In the genomic region with DNA sequence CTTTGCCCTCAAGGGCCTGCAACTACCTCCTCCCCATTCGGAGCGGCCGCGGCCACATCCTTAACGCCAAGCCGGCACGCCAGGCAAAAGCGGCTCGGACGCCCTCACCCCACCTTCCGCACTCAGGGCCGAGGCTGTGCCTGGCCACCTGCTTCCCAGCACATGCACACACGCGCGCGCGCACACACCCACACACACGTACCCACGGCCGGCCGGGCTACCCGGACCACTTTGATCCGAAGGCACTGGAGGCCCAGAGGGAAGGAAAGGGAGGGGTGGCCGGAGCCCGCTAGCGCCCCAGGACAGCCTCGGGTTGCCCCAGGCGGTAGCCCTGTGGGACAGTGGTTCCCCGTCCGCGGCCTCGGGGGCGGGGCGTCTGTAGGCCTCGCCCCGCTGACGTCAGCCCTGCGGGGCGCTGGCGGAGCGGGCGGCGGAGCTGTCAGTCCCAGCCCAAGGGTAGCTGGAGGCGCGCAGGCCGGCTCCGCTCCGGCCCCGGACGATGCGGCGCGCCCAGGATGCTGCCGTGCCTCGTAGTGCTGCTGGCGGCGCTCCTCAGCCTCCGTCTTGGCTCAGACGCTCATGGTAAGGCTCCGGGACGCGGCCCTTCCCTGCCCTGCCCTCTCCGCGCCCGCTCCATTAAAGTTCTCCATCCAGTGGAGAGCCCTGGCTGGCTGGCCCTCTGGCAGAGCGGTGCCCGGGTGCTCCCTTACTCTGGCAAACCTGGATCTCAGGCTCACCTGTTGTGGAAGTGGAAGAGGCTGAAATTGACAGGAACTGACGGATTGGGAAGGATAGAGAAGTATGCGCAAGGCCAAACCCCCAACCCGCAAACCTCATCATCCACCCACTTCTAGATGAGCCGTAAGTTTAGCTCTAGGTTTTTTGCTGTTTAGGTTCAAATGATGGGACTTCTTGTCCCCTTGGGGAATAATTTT, we compare ENCODE assay signal across 8 cellular contexts. TPM values are rescaled to one million over a fixed set of nuclear protein-coding genes. Genes with fewer than 3 reads are reported as not detected.
DNase-seq lines count a peak whose midpoint lies in the region; ATAC-seq and TF ChIP-seq lines count a peak whose summit lies in the region.

A gene (plus strand): TSS at position 442 of the 935 bp plus-strand sequence. CDS start 74 bp downstream, at position 516.

- peaks cover 10% of the 10 kb centered on the region for H3F3A ChIP-seq in neural progenitor cell (ENCODE audit: low read depth)

- H3K4me3 ChIP-seq in BE2C (ENCODE audit: low read depth, low read length) (peak within 1 kb of the TSS; percentile 71), fibroblast of villous mesenchyme (ENCODE audit: low read depth, low read length) (peak within 1 kb of the TSS; percentile 50), neural progenitor cell (peak within 1 kb of the TSS; percentile 55), stomach smooth muscle (ENCODE audit: low read length in 2 of 2) (peak within 1 kb of the TSS; percentile 66 to 78)

- no peaks in the 10 kb centered on the region for H3K79me2 ChIP-seq in neural progenitor cell (ENCODE audit: low read depth)

- H3K9me3 ChIP-seq in BE2C (no peaks in the 10 kb centered on the region), neural progenitor cell (ENCODE audit: low read depth) (no peaks in the 10 kb centered on the region), stomach smooth muscle (ENCODE audit: control insufficient read depth in 2 of 2, low read length in 2 of 2) (no peaks in the 10 kb centered on the region)

- peak within 1 kb of the TSS; percentile 88 for H3K4me2 ChIP-seq in neural progenitor cell

- peak; percentile 87 for DNase-seq in BE2C
- DNase-seq in NOMO-1 treated with dmso at 0.1 percent for 144 hours (lab: John Stamatoyannopoulos, UW; ENCODE audit: unreplicated experiment) = peak; percentile 77
- peak; percentile 89 to 97 for DNase-seq in activated T-cell treated with anti-CD3 and anti-CD28 coated beads, Interleukin-2, amount 50 U/mL, for 72 hours
- DNase-seq in fibroblast of villous mesenchyme (ENCODE audit: low read depth) = peak; percentile 36
- DNase-seq in neural progenitor cell (ENCODE audit: low spot score) = peak; percentile 94

- no peaks in the 10 kb centered on the region for H3K27me3 Mint-ChIP-seq in activated T-cell treated with anti-CD3 and anti-CD28 coated beads, Interleukin-2, amount 50 U/mL, for 72 hours (ENCODE audit: low read depth)
- peaks cover 22% of the 10 kb centered on the region for H3K27me3 Mint-ChIP-seq in neural progenitor cell (ENCODE audit: insufficient read depth, low read depth)

- H3K4me1 ChIP-seq in BE2C (no peaks in the 10 kb centered on the region), neural progenitor cell (no peaks in the 10 kb centered on the region), stomach smooth muscle (ENCODE audit: control insufficient read depth, insufficient read depth, low read length) (peaks cover 32% of the 10 kb centered on the region)

- H3K36me3 Mint-ChIP-seq in activated T-cell treated with anti-CD3 and anti-CD28 coated beads, Interleukin-2, amount 50 U/mL, for 72 hours (ENCODE audit: insufficient read depth in 2 of 2) = peaks cover 38 to 47% of the 10 kb centered on the region in 2 donors
- no peaks in the 10 kb centered on the region for H3K36me3 Mint-ChIP-seq in neural progenitor cell

- H3K9me3 Mint-ChIP-seq in activated T-cell treated with anti-CD3 and anti-CD28 coated beads, Interleukin-2, amount 50 U/mL, for 72 hours = no peaks in the 10 kb centered on the region
- no peaks in the 10 kb centered on the region for H3K9me3 Mint-ChIP-seq in neural progenitor cell

- H3K27ac ChIP-seq in neural progenitor cell (no peak within 1 kb of the TSS), stomach smooth muscle (ENCODE audit: low read length) (peak within 1 kb of the TSS; percentile 66)

- H3K27me3 ChIP-seq in BE2C (peaks cover 20% of the 10 kb centered on the region), neural progenitor cell (peaks cover 61% of the 10 kb centered on the region), stomach smooth muscle (ENCODE audit: control insufficient read depth in 1 of 2, insufficient read depth in 2 of 2, low read length in 2 of 2) (no peaks in the 10 kb centered on the region)

- H3K36me3 ChIP-seq in BE2C (no peaks in the 10 kb centered on the region), neural progenitor cell (no peaks in the 10 kb centered on the region), stomach smooth muscle (ENCODE audit: control insufficient read depth in 2 of 2, insufficient read depth in 2 of 2, low read length in 2 of 2) (no peaks in the 10 kb centered on the region)

- TF ChIP-seq CTCF in BE2C (IDR thresholded peaks at IDR 0.05; ENCODE audit: low read depth, low read length) (no peak), fibroblast of villous mesenchyme (IDR thresholded peaks at IDR 0.05; ENCODE audit: insufficient read depth, low read depth, low read length) (no peak), neural progenitor cell (IDR thresholded peaks at IDR 0.05) (no peak)

- peaks cover 6% of the 10 kb centered on the region for H4K20me1 ChIP-seq in neural progenitor cell (ENCODE audit: low read depth)

- peak; percentile 65 for ATAC-seq in GM18870 (IDR thresholded peaks at IDR 0.05; ENCODE audit: unreplicated experiment)
- peak; percentile 81 for ATAC-seq in HG03139 (IDR thresholded peaks at IDR 0.05; ENCODE audit: unreplicated experiment)
- ATAC-seq in activated T-cell treated with anti-CD3 and anti-CD28 coated beads, Interleukin-2, amount 50 U/mL, for 72 hours (replicated peaks in 1 of 2) = peak; percentile 81 to 83

- peak within 1 kb of the TSS; percentile 98 for H3K27ac Mint-ChIP-seq in activated T-cell treated with anti-CD3 and anti-CD28 coated beads, Interleukin-2, amount 50 U/mL, for 72 hours
- H3K27ac Mint-ChIP-seq in neural progenitor cell = no peak within 1 kb of the TSS

- H3K9ac ChIP-seq in neural progenitor cell (no peak within 1 kb of the TSS), stomach smooth muscle (ENCODE audit: low read length in 2 of 2) (peak within 1 kb of the TSS; percentile 47 to 75)

- H3K4me1 Mint-ChIP-seq in activated T-cell treated with anti-CD3 and anti-CD28 coated beads, Interleukin-2, amount 50 U/mL, for 72 hours (ENCODE audit: low read depth) = peaks cover 81% of the 10 kb centered on the region
- H3K4me1 Mint-ChIP-seq in neural progenitor cell = peaks cover 9% of the 10 kb centered on the region

- peak within 1 kb of the TSS; percentile 82 to 98 for H3K4me3 Mint-ChIP-seq in activated T-cell treated with anti-CD3 and anti-CD28 coated beads, Interleukin-2, amount 50 U/mL, for 72 hours
- H3K4me3 Mint-ChIP-seq in neural progenitor cell = peak within 1 kb of the TSS; percentile 85

- H2AFZ ChIP-seq in neural progenitor cell (replicated peaks) = peak within 1 kb of the TSS; percentile 95

RNA-seq across cellular contexts. Expression of the gene that starts here (rescaled TPM):
- 0.32 TPM for polyA plus RNA-seq in BE2C (2012; ENCODE audit: insufficient read depth, insufficient read length, low read depth)
- total RNA-seq in activated T-cell treated with anti-CD3 and anti-CD28 coated beads, Interleukin-2, amount 50 U/mL, for 72 hours = 100 to 1,000 TPM in 1 of 2 donors, 10 to 100 TPM in 1; 79.6 to 123 TPM
- not detected in 2 replicates for total RNA-seq in fibroblast of villous mesenchyme
- 0.12 TPM in 1 of 2 replicates, not detected in the other for total RNA-seq in neural progenitor cell (ENCODE audit: low replicate concordance)

Comparison
In these comparisons a context has a peak if more than half of its experiments do, and no peak if none do; other contexts are left out.
1. RNA of the gene that starts here (total RNA-seq): 79.6 to 123 TPM in activated T-cell treated with anti-CD3 and anti-CD28 coated beads, Interleukin-2, amount 50 U/mL, for 72 hours; not detected in fibroblast of villous mesenchyme and 0.12 TPM in neural progenitor cell; every median in the first group is over 10 times any median in the second.
2. Peak in DNase-seq and H3K4me3 ChIP-seq in fibroblast of villous mesenchyme; RNA of the gene not detected or under 1 TPM.
3. Peak in DNase-seq, H3K4me3 ChIP-seq and H3K4me2 ChIP-seq in neural progenitor cell; RNA of the gene not detected or under 1 TPM.
4. DNase-seq: peak in every context shown above with its lines; median percentile 94 in neural progenitor cell; 93 in activated T-cell treated with anti-CD3 and anti-CD28 coated beads, Interleukin-2, amount 50 U/mL, for 72 hours; 87 in BE2C; 77 in NOMO-1 treated with dmso at 0.1 percent for 144 hours; 36 in fibroblast of villous mesenchyme.
5. Peak in every context shown above with its lines, with median percentiles within 50 percentile points of each other: H3K4me3 ChIP-seq and ATAC-seq.